Comparison of ENCODE assay signal across 6 cellular contexts in the genomic region with DNA sequence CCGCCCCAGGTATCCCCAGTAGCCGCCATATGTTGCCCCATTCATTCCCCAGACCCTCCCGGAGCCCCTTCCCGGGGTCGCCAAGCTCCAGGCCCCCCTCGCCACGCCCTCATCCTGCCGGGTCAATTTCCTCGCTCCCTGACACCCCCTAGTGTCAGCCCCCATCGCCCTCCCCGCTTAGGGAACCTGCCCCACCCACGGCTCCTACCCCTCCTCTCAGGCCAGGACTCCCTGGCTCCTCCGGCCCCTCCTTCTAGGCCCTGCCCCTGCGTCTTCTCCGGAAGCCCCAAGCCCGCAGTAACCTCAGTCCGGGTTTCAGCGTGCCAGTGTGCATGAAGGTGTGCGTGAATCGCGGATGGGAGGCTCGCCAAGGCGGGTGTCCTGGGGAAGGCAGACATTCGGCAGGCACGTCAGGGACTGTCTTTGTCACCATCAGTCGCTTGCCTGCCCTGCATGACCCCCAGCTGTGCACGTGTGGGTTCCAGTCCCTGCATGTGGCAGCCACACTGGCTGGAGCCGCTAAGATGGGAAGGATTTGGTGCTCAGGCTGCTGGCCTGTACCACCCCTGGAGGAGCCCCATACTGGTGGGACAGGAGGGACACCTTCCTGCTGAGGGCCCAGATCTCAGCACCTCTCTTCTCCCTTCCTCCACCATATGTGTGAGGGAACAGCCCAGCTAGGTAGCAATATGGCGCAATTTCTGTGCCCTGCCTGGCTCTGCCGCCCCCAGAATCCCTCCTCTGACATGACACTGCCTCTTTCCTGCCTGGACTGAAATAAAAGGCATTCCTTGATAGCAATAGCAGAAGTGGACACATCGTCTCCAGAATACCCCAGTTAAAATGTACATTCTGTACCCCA. TPM values are rescaled to one million over a fixed set of nuclear protein-coding genes. Genes with fewer than 3 reads are reported as not detected.
A peak's percentile ranks its signal among the peaks of the same experiment; 100 is the strongest.
DNase-seq lines count a peak whose midpoint lies in the region; ATAC-seq and TF ChIP-seq lines count a peak whose summit lies in the region.

No MANE protein-coding gene starts in this region.

- peaks cover 2% of the 10 kb centered on the region; the same call in 1 of the 2 replicates for H3F3A ChIP-seq in MM.1S (ENCODE audit: insufficient read depth, low read length)

- H3K9ac ChIP-seq in MM.1S (ENCODE audit: low read length) (no peak overlapping the region), trophoblast cell (ENCODE audit: low read length) (no peak overlapping the region)

- H4K12ac ChIP-seq in trophoblast cell (ENCODE audit: low read depth, low read length), result no peak overlapping the region

- no peak overlapping the region for H3K18ac ChIP-seq in trophoblast cell (ENCODE audit: low read length)

- H3K9me3 ChIP-seq in MM.1S (replicated peaks; ENCODE audit: insufficient read depth, low read length), result no peaks in the 10 kb centered on the region
- no peaks in the 10 kb centered on the region for H3K9me3 ChIP-seq in trophoblast cell (ENCODE audit: insufficient read depth, low read depth, low read length)

- no CpG with 5 or more reads among the region's 31 CpGs for WGBS in trophoblast cell (ENCODE audit: extremely low coverage, insufficient coverage, insufficient read length)

- no peak overlapping the region for H2BK120ac ChIP-seq in trophoblast cell (ENCODE audit: insufficient read depth, low read length, poor library complexity)

- H3K27ac ChIP-seq in MM.1S (ENCODE audit: low read length), result no peak overlapping the region
- no peak overlapping the region for H3K27ac ChIP-seq in trophoblast cell (ENCODE audit: low read depth, low read length)

- H3K36me3 ChIP-seq in MM.1S (replicated peaks; ENCODE audit: insufficient read depth, low read length) (no peaks in the 10 kb centered on the region), trophoblast cell (ENCODE audit: control insufficient read depth in 1 of 2, insufficient read depth in 2 of 2, low read length in 2 of 2) (no peaks in the 10 kb centered on the region)

- no peak overlapping the region for H2AK5ac ChIP-seq in trophoblast cell (ENCODE audit: low read length)

- H3K4ac ChIP-seq in trophoblast cell (ENCODE audit: low read depth, low read length), result no peak overlapping the region

- H4K8ac ChIP-seq in trophoblast cell (ENCODE audit: low read depth, low read length), result no peak overlapping the region

- ATAC-seq in GM19351 (IDR thresholded peaks at IDR 0.05; ENCODE audit: unreplicated experiment) (peak; percentile 18), GM21528 (IDR thresholded peaks at IDR 0.05; ENCODE audit: low FRiP score, unreplicated experiment) (no peak)

- H3K79me1 ChIP-seq in trophoblast cell (ENCODE audit: low read length), result no peaks in the 10 kb centered on the region

- no peaks in the 10 kb centered on the region for H4K20me1 ChIP-seq in MM.1S (ENCODE audit: insufficient read depth, low read length)

- no peaks in the 10 kb centered on the region for H3K9me2 ChIP-seq in MM.1S (replicated peaks; ENCODE audit: insufficient read depth, low read length)

- H3K79me2 ChIP-seq in MM.1S (ENCODE audit: low read length), result no peaks in the 10 kb centered on the region
- H3K79me2 ChIP-seq in trophoblast cell (ENCODE audit: control insufficient read depth, insufficient read depth, low read length, poor library complexity), result no peaks in the 10 kb centered on the region

- H4K91ac ChIP-seq in trophoblast cell (ENCODE audit: low read depth, low read length), result no peak overlapping the region

- DNase-seq in MM.1S (peak; percentile 31), cerebellum (ENCODE audit: low spot score) (peak; percentile 68), trophoblast cell (no peak), dermis blood vessel endothelial cell (no peak)

- H3K14ac ChIP-seq in trophoblast cell (ENCODE audit: low read length), result no peak overlapping the region

- H3K27me3 ChIP-seq in MM.1S (replicated peaks; ENCODE audit: insufficient read depth, low read length) (peaks cover under 1% of the 10 kb centered on the region; the same call in 1 of the 2 replicates), trophoblast cell (ENCODE audit: insufficient read depth, low read length) (no peaks in the 10 kb centered on the region)

- H3K4me3 ChIP-seq in MM.1S (ENCODE audit: low read length), result peak overlapping the region; percentile 58
- H3K4me3 ChIP-seq in trophoblast cell (ENCODE audit: low read depth, low read length), result peak overlapping the region; percentile 61

- peak overlapping the region; percentile 31; the same call in 1 of the 2 replicates for H2AFZ ChIP-seq in MM.1S (ENCODE audit: low read length)
- H2AFZ ChIP-seq in trophoblast cell (ENCODE audit: insufficient read depth, low read length, poor library complexity), result no peak overlapping the region

- H2BK5ac ChIP-seq in trophoblast cell (ENCODE audit: low read depth, low read length, poor library complexity), result no peak overlapping the region

- H3K4me2 ChIP-seq in MM.1S (ENCODE audit: low read depth, low read length), result peak overlapping the region; percentile 65
- H3K4me2 ChIP-seq in trophoblast cell (ENCODE audit: low read length), result peak overlapping the region; percentile 86

- peak; percentile 12; the same call in 1 of the 2 replicates for TF ChIP-seq CTCF in MM.1S (IDR thresholded peaks at IDR 0.05; ENCODE audit: low read length)

- H3K4me1 ChIP-seq in MM.1S (ENCODE audit: low read length) (0 out of 2 replicates have a peak, but pooled peaks cover 5% of the 10 kb centered on the region), trophoblast cell (ENCODE audit: control insufficient read depth in 1 of 2, insufficient read depth in 2 of 2, low read length in 2 of 2) (peaks cover 3 to 7% of the 10 kb centered on the region in 2 experiments)

- H2BK12ac ChIP-seq in trophoblast cell (ENCODE audit: low read length), result no peak overlapping the region

- no peak overlapping the region for H3K23ac ChIP-seq in trophoblast cell (ENCODE audit: low read length)

RNA-seq across cellular contexts. Expression of a gene that starts 0.7 kb away (rescaled TPM):
- total RNA-seq in cerebellum (30.9 TPM), dermis blood vessel endothelial cell (0.09 and 0.17 TPM in 2 replicates)
- polyA plus RNA-seq in trophoblast cell (2013), result 0.34 and 0.35 TPM in 2 replicates

RNA-seq across cellular contexts. Expression of a gene that starts 7.9 kb away (rescaled TPM):
- not detected for total RNA-seq in cerebellum
- polyA plus RNA-seq in trophoblast cell (2013), result not detected in 2 replicates
- not detected in 2 replicates for total RNA-seq in dermis blood vessel endothelial cell

RNA-seq across cellular contexts. Expression of a gene that starts 18.0 kb away (rescaled TPM):
- 0.73 TPM for total RNA-seq in cerebellum
- 0.15 and 0.31 TPM in 2 replicates for polyA plus RNA-seq in trophoblast cell (2013)
- total RNA-seq in dermis blood vessel endothelial cell, result 10.0 and 21.9 TPM in 2 replicates

RNA-seq across cellular contexts. Expression of a gene that starts 23.8 kb away (rescaled TPM):
- 27.2 TPM for total RNA-seq in cerebellum
- polyA plus RNA-seq in trophoblast cell (2013), result 28.5 and 32.1 TPM in 2 replicates
- total RNA-seq in dermis blood vessel endothelial cell, result 36.8 and 61.2 TPM in 2 replicates

RNA-seq across cellular contexts. Expression of a gene that starts 35.2 kb away (rescaled TPM):
- total RNA-seq in cerebellum, result 13.2 TPM
- 35.8 and 37.5 TPM in 2 replicates for polyA plus RNA-seq in trophoblast cell (2013)
- 14.9 and 20.3 TPM in 2 replicates for total RNA-seq in dermis blood vessel endothelial cell

Comparison
In these comparisons a context has a peak if more than half of its experiments do, and no peak if none do; other contexts are left out.
1. DNase-seq: peak in MM.1S (single experiment) and cerebellum (single experiment); none in trophoblast cell (0 of 2) and dermis blood vessel endothelial cell (single experiment).
2. RNA of a gene that starts 0.7 kb away (total RNA-seq): 30.9 TPM in cerebellum (single experiment); 0.09 to 0.17 TPM in dermis blood vessel endothelial cell; every median in the first group is over 10 times any median in the second.